1 cellular context compared by ENCODE assay signal in the genomic region with DNA sequence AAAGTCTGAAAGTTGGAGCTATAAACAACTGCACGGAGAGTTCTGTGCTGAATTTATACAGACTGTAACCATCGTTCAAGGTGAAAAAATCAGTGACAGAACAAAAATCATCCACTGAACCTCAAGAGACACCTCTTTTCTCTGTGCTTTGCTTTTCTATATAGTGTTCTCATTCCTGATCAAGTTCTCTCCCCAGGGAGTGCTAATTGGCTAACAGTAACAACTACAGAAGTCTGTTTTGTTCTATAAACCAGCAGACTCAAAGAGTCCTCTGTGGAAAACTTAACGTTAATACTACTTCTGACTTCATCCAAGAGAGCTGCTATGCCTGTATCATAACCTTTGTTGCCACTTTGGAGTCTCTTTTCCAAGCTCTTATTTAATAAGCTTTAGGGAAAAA.
TF ChIP-seq lines count a peak whose summit lies in the region.

No MANE protein-coding gene starts in this region.

TF ChIP-seq in WTC11, 78 proteins besides CTCF, POLR2A, EP300 and RAD21 (continued from another document):
- TF ChIP-seq, protein P1, sequence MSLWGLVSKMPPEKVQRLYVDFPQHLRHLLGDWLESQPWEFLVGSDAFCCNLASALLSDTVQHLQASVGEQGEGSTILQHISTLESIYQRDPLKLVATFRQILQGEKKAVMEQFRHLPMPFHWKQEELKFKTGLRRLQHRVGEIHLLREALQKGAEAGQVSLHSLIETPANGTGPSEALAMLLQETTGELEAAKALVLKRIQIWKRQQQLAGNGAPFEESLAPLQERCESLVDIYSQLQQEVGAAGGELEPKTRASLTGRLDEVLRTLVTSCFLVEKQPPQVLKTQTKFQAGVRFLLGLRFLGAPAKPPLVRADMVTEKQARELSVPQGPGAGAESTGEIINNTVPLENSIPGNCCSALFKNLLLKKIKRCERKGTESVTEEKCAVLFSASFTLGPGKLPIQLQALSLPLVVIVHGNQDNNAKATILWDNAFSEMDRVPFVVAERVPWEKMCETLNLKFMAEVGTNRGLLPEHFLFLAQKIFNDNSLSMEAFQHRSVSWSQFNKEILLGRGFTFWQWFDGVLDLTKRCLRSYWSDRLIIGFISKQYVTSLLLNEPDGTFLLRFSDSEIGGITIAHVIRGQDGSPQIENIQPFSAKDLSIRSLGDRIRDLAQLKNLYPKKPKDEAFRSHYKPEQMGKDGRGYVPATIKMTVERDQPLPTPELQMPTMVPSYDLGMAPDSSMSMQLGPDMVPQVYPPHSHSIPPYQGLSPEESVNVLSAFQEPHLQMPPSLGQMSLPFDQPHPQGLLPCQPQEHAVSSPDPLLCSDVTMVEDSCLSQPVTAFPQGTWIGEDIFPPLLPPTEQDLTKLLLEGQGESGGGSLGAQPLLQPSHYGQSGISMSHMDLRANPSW (CRISPR knock-in tag; conservative IDR thresholded peaks at IDR 0.05; ENCODE audit: low read depth) = no peak
- TF ChIP-seq KAT7 (CRISPR knock-in tag; IDR thresholded peaks at IDR 0.05; ENCODE audit: borderline replicate concordance) (no peak), NFE2L1 (CRISPR knock-in tag; IDR thresholded peaks at IDR 0.05) (no peak)
